ENCODE assay signal across 1 cellular context in the genomic region with DNA sequence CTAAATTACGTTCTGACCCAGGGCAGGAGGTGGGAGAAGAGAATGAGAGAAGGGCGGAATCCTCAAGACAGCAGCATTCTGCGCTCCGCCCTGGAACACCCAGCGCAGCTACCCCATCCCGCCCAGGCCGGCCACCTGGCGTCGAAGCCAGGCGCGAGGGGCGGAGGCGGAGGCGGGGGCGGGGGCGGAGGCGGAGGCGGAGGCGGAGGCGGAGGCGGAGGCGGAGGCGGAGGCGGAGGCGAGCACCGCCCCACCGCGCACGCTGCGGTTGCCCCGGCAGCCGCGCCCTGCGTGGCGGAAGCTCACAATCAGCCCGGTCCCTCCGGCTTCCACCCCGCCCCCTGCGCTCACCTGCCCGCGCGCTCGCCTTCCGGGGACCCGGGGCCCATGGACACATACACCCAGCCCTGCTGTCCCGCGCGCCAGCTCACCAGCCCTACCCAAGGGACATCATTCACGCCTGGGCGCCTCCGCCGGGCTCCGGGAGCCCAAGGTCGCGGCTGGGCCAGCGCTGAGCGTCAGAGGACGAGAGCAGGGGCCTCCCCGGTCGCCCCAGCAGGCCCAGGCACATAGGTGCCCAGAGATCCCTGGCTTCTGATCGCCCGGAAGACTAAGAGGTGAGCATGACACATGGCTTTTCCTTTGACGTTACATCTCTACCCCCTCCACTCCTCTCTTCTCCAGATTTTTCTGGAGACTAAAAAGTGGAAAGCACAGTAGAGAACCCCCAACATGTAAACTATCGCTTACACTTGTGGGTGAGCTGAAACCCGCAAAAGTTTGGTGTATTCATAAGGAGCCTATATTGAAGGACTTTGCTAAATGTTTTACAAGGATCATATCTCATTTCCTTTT.
TF ChIP-seq lines count a peak whose summit lies in the region.

A gene (plus strand): TSS at position 271 of the 855 bp plus-strand sequence. CDS start 3,315 bp downstream, outside the sequence.

TF ChIP-seq in HepG2, 621 proteins besides CTCF, POLR2A, EP300 and RAD21 (continued from another document and continues in another):
- TF ChIP-seq, protein P1, sequence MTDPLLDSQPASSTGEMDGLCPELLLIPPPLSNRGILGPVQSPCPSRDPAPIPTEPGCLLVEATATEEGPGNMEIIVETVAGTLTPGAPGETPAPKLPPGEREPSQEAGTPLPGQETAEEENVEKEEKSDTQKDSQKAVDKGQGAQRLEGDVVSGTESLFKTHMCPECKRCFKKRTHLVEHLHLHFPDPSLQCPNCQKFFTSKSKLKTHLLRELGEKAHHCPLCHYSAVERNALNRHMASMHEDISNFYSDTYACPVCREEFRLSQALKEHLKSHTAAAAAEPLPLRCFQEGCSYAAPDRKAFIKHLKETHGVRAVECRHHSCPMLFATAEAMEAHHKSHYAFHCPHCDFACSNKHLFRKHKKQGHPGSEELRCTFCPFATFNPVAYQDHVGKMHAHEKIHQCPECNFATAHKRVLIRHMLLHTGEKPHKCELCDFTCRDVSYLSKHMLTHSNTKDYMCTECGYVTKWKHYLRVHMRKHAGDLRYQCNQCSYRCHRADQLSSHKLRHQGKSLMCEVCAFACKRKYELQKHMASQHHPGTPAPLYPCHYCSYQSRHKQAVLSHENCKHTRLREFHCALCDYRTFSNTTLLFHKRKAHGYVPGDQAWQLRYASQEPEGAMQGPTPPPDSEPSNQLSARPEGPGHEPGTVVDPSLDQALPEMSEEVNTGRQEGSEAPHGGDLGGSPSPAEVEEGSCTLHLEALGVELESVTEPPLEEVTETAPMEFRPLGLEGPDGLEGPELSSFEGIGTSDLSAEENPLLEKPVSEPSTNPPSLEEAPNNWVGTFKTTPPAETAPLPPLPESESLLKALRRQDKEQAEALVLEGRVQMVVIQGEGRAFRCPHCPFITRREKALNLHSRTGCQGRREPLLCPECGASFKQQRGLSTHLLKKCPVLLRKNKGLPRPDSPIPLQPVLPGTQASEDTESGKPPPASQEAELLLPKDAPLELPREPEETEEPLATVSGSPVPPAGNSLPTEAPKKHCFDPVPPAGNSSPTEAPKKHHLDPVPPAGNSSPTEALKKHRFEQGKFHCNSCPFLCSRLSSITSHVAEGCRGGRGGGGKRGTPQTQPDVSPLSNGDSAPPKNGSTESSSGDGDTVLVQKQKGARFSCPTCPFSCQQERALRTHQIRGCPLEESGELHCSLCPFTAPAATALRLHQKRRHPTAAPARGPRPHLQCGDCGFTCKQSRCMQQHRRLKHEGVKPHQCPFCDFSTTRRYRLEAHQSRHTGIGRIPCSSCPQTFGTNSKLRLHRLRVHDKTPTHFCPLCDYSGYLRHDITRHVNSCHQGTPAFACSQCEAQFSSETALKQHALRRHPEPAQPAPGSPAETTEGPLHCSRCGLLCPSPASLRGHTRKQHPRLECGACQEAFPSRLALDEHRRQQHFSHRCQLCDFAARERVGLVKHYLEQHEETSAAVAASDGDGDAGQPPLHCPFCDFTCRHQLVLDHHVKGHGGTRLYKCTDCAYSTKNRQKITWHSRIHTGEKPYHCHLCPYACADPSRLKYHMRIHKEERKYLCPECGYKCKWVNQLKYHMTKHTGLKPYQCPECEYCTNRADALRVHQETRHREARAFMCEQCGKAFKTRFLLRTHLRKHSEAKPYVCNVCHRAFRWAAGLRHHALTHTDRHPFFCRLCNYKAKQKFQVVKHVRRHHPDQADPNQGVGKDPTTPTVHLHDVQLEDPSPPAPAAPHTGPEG (CRISPR knock-in tag; IDR thresholded peaks at IDR 0.05) = peak; percentile 42; the same call in 1 of the 2 replicates
- TF ChIP-seq, protein P2, sequence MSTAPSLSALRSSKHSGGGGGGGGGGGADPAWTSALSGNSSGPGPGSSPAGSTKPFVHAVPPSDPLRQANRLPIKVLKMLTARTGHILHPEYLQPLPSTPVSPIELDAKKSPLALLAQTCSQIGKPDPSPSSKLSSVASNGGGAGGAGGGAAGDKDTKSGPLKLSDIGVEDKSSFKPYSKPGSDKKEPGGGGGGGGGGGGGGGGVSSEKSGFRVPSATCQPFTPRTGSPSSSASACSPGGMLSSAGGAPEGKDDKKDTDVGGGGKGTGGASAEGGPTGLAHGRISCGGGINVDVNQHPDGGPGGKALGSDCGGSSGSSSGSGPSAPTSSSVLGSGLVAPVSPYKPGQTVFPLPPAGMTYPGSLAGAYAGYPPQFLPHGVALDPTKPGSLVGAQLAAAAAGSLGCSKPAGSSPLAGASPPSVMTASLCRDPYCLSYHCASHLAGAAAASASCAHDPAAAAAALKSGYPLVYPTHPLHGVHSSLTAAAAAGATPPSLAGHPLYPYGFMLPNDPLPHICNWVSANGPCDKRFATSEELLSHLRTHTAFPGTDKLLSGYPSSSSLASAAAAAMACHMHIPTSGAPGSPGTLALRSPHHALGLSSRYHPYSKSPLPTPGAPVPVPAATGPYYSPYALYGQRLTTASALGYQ (CRISPR knock-in tag; IDR thresholded peaks at IDR 0.05) = peak; percentile 25; the same call in 1 of the 2 replicates
- TF ChIP-seq, protein P3, sequence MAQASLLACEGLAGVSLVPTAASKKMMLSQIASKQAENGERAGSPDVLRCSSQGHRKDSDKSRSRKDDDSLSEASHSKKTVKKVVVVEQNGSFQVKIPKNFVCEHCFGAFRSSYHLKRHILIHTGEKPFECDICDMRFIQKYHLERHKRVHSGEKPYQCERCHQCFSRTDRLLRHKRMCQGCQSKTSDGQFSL (CRISPR knock-in tag; IDR thresholded peaks at IDR 0.05) = no peak
- TF ChIP-seq, protein P4, sequence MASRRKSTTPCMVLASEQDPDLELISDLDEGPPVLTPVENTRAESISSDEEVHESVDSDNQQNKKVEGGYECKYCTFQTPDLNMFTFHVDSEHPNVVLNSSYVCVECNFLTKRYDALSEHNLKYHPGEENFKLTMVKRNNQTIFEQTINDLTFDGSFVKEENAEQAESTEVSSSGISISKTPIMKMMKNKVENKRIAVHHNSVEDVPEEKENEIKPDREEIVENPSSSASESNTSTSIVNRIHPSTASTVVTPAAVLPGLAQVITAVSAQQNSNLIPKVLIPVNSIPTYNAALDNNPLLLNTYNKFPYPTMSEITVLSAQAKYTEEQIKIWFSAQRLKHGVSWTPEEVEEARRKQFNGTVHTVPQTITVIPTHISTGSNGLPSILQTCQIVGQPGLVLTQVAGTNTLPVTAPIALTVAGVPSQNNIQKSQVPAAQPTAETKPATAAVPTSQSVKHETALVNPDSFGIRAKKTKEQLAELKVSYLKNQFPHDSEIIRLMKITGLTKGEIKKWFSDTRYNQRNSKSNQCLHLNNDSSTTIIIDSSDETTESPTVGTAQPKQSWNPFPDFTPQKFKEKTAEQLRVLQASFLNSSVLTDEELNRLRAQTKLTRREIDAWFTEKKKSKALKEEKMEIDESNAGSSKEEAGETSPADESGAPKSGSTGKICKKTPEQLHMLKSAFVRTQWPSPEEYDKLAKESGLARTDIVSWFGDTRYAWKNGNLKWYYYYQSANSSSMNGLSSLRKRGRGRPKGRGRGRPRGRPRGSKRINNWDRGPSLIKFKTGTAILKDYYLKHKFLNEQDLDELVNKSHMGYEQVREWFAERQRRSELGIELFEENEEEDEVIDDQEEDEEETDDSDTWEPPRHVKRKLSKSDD (CRISPR knock-in tag; IDR thresholded peaks at IDR 0.05; ENCODE audit: low read depth) = 0 out of 2 replicates have a peak, but pooled peaks have one; percentile 38
- TF ChIP-seq, protein P5, sequence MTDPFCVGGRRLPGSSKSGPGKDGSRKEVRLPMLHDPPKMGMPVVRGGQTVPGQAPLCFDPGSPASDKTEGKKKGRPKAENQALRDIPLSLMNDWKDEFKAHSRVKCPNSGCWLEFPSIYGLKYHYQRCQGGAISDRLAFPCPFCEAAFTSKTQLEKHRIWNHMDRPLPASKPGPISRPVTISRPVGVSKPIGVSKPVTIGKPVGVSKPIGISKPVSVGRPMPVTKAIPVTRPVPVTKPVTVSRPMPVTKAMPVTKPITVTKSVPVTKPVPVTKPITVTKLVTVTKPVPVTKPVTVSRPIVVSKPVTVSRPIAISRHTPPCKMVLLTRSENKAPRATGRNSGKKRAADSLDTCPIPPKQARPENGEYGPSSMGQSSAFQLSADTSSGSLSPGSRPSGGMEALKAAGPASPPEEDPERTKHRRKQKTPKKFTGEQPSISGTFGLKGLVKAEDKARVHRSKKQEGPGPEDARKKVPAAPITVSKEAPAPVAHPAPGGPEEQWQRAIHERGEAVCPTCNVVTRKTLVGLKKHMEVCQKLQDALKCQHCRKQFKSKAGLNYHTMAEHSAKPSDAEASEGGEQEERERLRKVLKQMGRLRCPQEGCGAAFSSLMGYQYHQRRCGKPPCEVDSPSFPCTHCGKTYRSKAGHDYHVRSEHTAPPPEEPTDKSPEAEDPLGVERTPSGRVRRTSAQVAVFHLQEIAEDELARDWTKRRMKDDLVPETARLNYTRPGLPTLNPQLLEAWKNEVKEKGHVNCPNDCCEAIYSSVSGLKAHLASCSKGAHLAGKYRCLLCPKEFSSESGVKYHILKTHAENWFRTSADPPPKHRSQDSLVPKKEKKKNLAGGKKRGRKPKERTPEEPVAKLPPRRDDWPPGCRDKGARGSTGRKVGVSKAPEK (CRISPR knock-in tag; IDR thresholded peaks at IDR 0.05; ENCODE audit: borderline replicate concordance) = no peak
- TF ChIP-seq, protein P6, sequence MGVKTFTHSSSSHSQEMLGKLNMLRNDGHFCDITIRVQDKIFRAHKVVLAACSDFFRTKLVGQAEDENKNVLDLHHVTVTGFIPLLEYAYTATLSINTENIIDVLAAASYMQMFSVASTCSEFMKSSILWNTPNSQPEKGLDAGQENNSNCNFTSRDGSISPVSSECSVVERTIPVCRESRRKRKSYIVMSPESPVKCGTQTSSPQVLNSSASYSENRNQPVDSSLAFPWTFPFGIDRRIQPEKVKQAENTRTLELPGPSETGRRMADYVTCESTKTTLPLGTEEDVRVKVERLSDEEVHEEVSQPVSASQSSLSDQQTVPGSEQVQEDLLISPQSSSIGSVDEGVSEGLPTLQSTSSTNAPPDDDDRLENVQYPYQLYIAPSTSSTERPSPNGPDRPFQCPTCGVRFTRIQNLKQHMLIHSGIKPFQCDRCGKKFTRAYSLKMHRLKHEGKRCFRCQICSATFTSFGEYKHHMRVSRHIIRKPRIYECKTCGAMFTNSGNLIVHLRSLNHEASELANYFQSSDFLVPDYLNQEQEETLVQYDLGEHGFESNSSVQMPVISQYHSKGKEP (CRISPR knock-in tag; IDR thresholded peaks at IDR 0.05) = peak; percentile 85; the same call in 1 of the 2 replicates
- TF ChIP-seq ZNF260 (CRISPR knock-in tag; IDR thresholded peaks at IDR 0.05; ENCODE audit: borderline replicate concordance, low read depth) (no peak), RBM22 (optimal IDR thresholded peaks at IDR 0.05; ENCODE audit: low read length) (no peak), SRF (IDR thresholded peaks at IDR 0.05; ENCODE audit: low read depth, low read length) (0 out of 2 replicates have a peak, but pooled peaks have one; percentile 12), ZMYM2 (CRISPR knock-in tag; IDR thresholded peaks at IDR 0.05) (peak; percentile 50; the same call in 1 of the 2 replicates), NFE2 (CRISPR knock-in tag; IDR thresholded peaks at IDR 0.05) (peak; percentile 53; the same call in 1 of the 2 replicates), EEA1 (CRISPR knock-in tag; IDR thresholded peaks at IDR 0.05; ENCODE audit: borderline replicate concordance) (peak; percentile 92; the same call in 1 of the 2 replicates), CBFB (CRISPR knock-in tag; IDR thresholded peaks at IDR 0.05) (peak; percentile 83), CEBPB (IDR thresholded peaks at IDR 0.05; ENCODE audit: borderline replicate concordance, low read depth, low read length) (no peak), MEIS2 (CRISPR knock-in tag; IDR thresholded peaks at IDR 0.05) (peak; percentile 89), HNRNPLL (IDR thresholded peaks at IDR 0.05; ENCODE audit: low read depth, low read length, poor library complexity, severe bottlenecking) (peak; percentile 96), ZNF792 (CRISPR knock-in tag; IDR thresholded peaks at IDR 0.05) (peak; percentile 92), RFX5 (IDR thresholded peaks at IDR 0.05; ENCODE audit: low read depth, low read length) (no peak), ZSCAN22 (CRISPR knock-in tag; IDR thresholded peaks at IDR 0.05) (no peak), PPARG (CRISPR knock-in tag; conservative IDR thresholded peaks at IDR 0.05) (peak; percentile 65; the same call in 1 of the 2 replicates), U2AF1 (optimal IDR thresholded peaks at IDR 0.05; ENCODE audit: low read depth, low read length) (peak; percentile 62)
- TF ChIP-seq, protein P7, sequence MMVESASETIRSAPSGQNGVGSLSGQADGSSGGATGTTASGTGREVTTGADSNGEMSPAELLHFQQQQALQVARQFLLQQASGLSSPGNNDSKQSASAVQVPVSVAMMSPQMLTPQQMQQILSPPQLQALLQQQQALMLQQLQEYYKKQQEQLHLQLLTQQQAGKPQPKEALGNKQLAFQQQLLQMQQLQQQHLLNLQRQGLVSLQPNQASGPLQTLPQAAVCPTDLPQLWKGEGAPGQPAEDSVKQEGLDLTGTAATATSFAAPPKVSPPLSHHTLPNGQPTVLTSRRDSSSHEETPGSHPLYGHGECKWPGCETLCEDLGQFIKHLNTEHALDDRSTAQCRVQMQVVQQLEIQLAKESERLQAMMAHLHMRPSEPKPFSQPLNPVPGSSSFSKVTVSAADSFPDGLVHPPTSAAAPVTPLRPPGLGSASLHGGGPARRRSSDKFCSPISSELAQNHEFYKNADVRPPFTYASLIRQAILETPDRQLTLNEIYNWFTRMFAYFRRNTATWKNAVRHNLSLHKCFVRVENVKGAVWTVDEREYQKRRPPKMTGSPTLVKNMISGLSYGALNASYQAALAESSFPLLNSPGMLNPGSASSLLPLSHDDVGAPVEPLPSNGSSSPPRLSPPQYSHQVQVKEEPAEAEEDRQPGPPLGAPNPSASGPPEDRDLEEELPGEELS (CRISPR knock-in tag; IDR thresholded peaks at IDR 0.05) = peak; percentile 56
- TF ChIP-seq, protein P8, sequence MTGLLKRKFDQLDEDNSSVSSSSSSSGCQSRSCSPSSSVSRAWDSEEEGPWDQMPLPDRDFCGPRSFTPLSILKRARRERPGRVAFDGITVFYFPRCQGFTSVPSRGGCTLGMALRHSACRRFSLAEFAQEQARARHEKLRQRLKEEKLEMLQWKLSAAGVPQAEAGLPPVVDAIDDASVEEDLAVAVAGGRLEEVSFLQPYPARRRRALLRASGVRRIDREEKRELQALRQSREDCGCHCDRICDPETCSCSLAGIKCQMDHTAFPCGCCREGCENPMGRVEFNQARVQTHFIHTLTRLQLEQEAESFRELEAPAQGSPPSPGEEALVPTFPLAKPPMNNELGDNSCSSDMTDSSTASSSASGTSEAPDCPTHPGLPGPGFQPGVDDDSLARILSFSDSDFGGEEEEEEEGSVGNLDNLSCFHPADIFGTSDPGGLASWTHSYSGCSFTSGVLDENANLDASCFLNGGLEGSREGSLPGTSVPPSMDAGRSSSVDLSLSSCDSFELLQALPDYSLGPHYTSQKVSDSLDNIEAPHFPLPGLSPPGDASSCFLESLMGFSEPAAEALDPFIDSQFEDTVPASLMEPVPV (CRISPR knock-in tag; IDR thresholded peaks at IDR 0.05) = peak; percentile 98
- TF ChIP-seq, protein P9, sequence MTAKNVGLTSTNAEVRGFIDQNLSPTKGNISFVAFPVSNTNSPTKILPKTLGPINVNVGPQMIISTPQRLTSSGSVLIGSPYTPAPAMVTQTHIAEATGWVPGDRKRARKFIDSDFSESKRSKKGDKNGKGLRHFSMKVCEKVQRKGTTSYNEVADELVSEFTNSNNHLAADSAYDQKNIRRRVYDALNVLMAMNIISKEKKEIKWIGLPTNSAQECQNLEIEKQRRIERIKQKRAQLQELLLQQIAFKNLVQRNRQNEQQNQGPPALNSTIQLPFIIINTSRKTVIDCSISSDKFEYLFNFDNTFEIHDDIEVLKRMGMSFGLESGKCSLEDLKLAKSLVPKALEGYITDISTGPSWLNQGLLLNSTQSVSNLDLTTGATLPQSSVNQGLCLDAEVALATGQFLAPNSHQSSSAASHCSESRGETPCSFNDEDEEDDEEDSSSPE (CRISPR knock-in tag; IDR thresholded peaks at IDR 0.05) = peak; percentile 92
- TF ChIP-seq, protein P10, sequence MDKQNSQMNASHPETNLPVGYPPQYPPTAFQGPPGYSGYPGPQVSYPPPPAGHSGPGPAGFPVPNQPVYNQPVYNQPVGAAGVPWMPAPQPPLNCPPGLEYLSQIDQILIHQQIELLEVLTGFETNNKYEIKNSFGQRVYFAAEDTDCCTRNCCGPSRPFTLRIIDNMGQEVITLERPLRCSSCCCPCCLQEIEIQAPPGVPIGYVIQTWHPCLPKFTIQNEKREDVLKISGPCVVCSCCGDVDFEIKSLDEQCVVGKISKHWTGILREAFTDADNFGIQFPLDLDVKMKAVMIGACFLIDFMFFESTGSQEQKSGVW (CRISPR knock-in tag; IDR thresholded peaks at IDR 0.05; ENCODE audit: borderline replicate concordance) = 0 out of 2 replicates have a peak, but pooled peaks have one; percentile 83
